In the genomic region with DNA sequence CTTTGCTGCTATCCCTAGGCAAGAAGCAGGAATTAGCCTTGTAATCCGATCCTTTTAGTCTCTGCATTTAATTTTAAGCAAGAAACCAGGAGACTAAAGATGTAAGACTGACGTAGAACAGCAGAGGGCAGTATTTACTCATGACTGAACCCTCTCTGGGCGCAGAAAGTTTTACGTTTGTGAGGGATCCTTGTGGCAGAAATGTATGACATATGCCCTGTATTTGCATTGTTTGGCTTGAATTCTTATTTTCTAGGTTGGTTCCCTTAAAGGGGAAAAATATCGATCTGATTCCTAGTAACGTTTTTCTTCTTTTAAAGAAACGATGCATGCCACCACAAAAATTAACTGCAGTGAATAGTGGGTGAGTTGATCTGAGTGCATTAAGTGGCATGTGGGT, we compare ENCODE assay signal across 8 cellular contexts. TPM values are rescaled to one million over a fixed set of nuclear protein-coding genes. Genes with fewer than 3 reads are reported as not detected.
DNase-seq lines count a peak whose midpoint lies in the region; ATAC-seq and TF ChIP-seq lines count a peak whose summit lies in the region.

No MANE protein-coding gene starts in this region.

- H3K4ac ChIP-seq in trophoblast cell (ENCODE audit: low read depth, low read length), result no peak overlapping the region

- DNase-seq in DMS 273 (lab: John Stamatoyannopoulos, UW; ENCODE audit: unreplicated experiment) (peak; percentile 90), NCI-H2227 treated with DMSO at 0.1 percent for 48 hours (lab: John Stamatoyannopoulos, UW) (peak; percentile 53), foreskin melanocyte (peak; percentile 77), trophoblast cell (peak; percentile 70 to 96)

- no peaks in the 10 kb centered on the region for H3K9me3 ChIP-seq in trophoblast cell (ENCODE audit: insufficient read depth, low read depth, low read length)

- no peak overlapping the region for H2AFZ ChIP-seq in trophoblast cell (ENCODE audit: insufficient read depth, low read length, poor library complexity)

- peaks cover 13% of the 10 kb centered on the region for H3K27me3 ChIP-seq in trophoblast cell (ENCODE audit: insufficient read depth, low read length)

- no peak overlapping the region for H2BK5ac ChIP-seq in trophoblast cell (ENCODE audit: low read depth, low read length, poor library complexity)

- peak; percentile 85 for TF ChIP-seq CTCF in VCaP (conservative IDR thresholded peaks at IDR 0.05)

- no peak overlapping the region for H4K12ac ChIP-seq in trophoblast cell (ENCODE audit: low read depth, low read length)

- no CpG with 5 or more reads among the region's 7 CpGs for WGBS in trophoblast cell (ENCODE audit: extremely low coverage, insufficient coverage, insufficient read length)

- peak; percentile 53 for ATAC-seq in GM19035 (IDR thresholded peaks at IDR 0.05; ENCODE audit: unreplicated experiment)
- peak; percentile 70 for ATAC-seq in HG03378 (IDR thresholded peaks at IDR 0.05; ENCODE audit: unreplicated experiment)
- ATAC-seq in GM19324 (IDR thresholded peaks at IDR 0.05; ENCODE audit: low FRiP score, unreplicated experiment), result no peak

- H3K14ac ChIP-seq in trophoblast cell (ENCODE audit: low read length), result no peak overlapping the region

- H3K18ac ChIP-seq in trophoblast cell (ENCODE audit: low read length), result no peak overlapping the region

- H3K79me2 ChIP-seq in trophoblast cell (ENCODE audit: control insufficient read depth, insufficient read depth, low read length, poor library complexity), result no peaks in the 10 kb centered on the region

- no peak overlapping the region for H4K8ac ChIP-seq in trophoblast cell (ENCODE audit: low read depth, low read length)

- H3K23ac ChIP-seq in trophoblast cell (ENCODE audit: low read length), result no peak overlapping the region

- no peak overlapping the region for H2BK120ac ChIP-seq in trophoblast cell (ENCODE audit: insufficient read depth, low read length, poor library complexity)

- H4K91ac ChIP-seq in trophoblast cell (ENCODE audit: low read depth, low read length), result no peak overlapping the region

- no peak overlapping the region for H3K27ac ChIP-seq in VCaP
- no peak overlapping the region for H3K27ac ChIP-seq in trophoblast cell (ENCODE audit: low read depth, low read length)

- H3K9ac ChIP-seq in trophoblast cell (ENCODE audit: low read length), result no peak overlapping the region

- H3K36me3 ChIP-seq in trophoblast cell (ENCODE audit: control insufficient read depth in 1 of 2, insufficient read depth in 2 of 2, low read length in 2 of 2), result no peaks in the 10 kb centered on the region

- no peak overlapping the region for H3K4me3 ChIP-seq in trophoblast cell (ENCODE audit: low read depth, low read length)

- H3K79me1 ChIP-seq in trophoblast cell (ENCODE audit: low read length), result no peaks in the 10 kb centered on the region

- H2BK12ac ChIP-seq in trophoblast cell (ENCODE audit: low read length), result no peak overlapping the region

- H2AK5ac ChIP-seq in trophoblast cell (ENCODE audit: low read length), result no peak overlapping the region

- no peak overlapping the region for H3K4me2 ChIP-seq in trophoblast cell (ENCODE audit: low read length)

- peaks cover 7 to 14% of the 10 kb centered on the region in 2 experiments for H3K4me1 ChIP-seq in trophoblast cell (ENCODE audit: control insufficient read depth in 1 of 2, insufficient read depth in 2 of 2, low read length in 2 of 2)

RNA-seq across cellular contexts. Expression of a gene that starts 1.3 kb away (rescaled TPM):
- polyA plus RNA-seq in trophoblast cell (2013), result 0.16 and 0.25 TPM in 2 replicates
